In the genomic region with DNA sequence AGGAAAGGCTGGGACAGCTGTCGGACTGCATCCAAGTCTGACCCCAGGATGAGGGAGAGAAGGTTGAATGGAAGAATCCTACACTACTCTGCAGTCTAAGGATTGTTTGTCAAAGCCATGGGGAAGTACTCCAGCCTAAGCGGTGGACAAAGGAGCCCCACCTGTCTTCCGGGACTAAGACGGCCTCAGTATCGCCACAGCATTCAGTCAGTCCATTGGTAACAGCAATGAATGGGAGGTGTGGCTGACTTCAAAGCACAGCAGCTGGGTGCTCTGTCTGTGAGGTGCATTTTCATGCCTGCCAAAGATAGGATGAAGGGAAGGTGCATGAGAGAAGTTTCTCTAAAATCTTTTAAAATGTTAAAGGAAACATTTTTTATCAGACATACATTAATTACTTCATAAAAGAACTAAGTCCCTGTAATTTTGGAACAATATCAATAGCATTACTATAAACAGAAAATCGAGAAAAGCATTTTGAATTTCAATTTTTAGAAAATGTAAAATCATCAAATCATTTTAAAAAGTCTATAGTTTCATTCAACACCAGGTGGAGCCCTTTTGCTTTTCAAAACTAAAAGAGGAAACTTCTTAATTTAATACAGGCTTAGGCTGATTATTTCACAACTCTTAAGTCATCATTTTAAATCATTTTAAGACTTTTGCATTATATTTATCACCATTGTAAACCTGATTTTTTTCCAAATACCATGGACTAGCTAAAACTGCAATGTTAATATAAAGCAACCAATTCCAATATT, we compare ENCODE assay signal across 9 cellular contexts. TPM values are rescaled to one million over a fixed set of nuclear protein-coding genes. Genes with fewer than 3 reads are reported as not detected.
A peak's percentile ranks its signal among the peaks of the same experiment; 100 is the strongest.
DNase-seq lines count a peak whose midpoint lies in the region; TF ChIP-seq lines count a peak whose summit lies in the region.
"Had no signal": no experiment of that assay in that cellular context is flagged by ENCODE, and none has a peak within 500 bp of the region (broad histone marks: within the 10 kb centered on the region; RNA-seq: fewer than 3 reads in every experiment).

No MANE protein-coding gene starts in this region.

- H3K9me3 Mint-ChIP-seq in activated CD4-positive, alpha-beta memory T cell treated with anti-CD3 and anti-CD28 coated beads for 36 hours = no peaks in the 10 kb centered on the region
- no peaks in the 10 kb centered on the region for H3K9me3 Mint-ChIP-seq in activated T-cell treated with anti-CD3 and anti-CD28 coated beads, Interleukin-2, amount 50 U/mL, for 24 hours
- H3K9me3 Mint-ChIP-seq: dendritic cell treated with granulocyte-macrophage colony-stimulating factor and Interleukin-4, amounts not matched to agents 40 ng/mL and 50 ng/mL, for 4 days had no signal

- POLR2A ChIA-PET in activated CD4-positive, alpha-beta memory T cell treated with anti-CD3 and anti-CD28 coated beads for 36 hours (lab: Charles Lee) = no interaction called here

- no peaks in the 10 kb centered on the region for H3K36me3 ChIP-seq in HUES64 (ENCODE audit: insufficient read depth, low read length)

- H3K27me3 ChIP-seq in HUES64 (ENCODE audit: insufficient read depth, low read length) = no peaks in the 10 kb centered on the region

- DNase-seq in AG08396 (ENCODE audit: low spot score) = peak; percentile 25
- peak; percentile 31 for DNase-seq in RPMI8226
- peak; percentile 68 for DNase-seq in fibroblast of pulmonary artery (ENCODE audit: low read depth)
- DNase-seq in retinal pigment epithelial cell (ENCODE audit: low read depth) = no peak
- no peak for DNase-seq in cortex of kidney (lab: John Stamatoyannopoulos, UW)
- DNase-seq in activated CD4-positive, alpha-beta memory T cell treated with anti-CD3 and anti-CD28 coated beads for 36 hours = no peak
- no peak for DNase-seq in activated T-cell treated with anti-CD3 and anti-CD28 coated beads, Interleukin-2, amount 50 U/mL, for 24 hours

- no peaks in the 10 kb centered on the region for H3K36me3 Mint-ChIP-seq in activated CD4-positive, alpha-beta memory T cell treated with anti-CD3 and anti-CD28 coated beads for 36 hours
- no peaks in the 10 kb centered on the region for H3K36me3 Mint-ChIP-seq in activated T-cell treated with anti-CD3 and anti-CD28 coated beads, Interleukin-2, amount 50 U/mL, for 24 hours (ENCODE audit: low read depth)

- H3K4me3 Mint-ChIP-seq in activated CD4-positive, alpha-beta memory T cell treated with anti-CD3 and anti-CD28 coated beads for 36 hours = no peak overlapping the region
- no peak overlapping the region for H3K4me3 Mint-ChIP-seq in activated T-cell treated with anti-CD3 and anti-CD28 coated beads, Interleukin-2, amount 50 U/mL, for 24 hours
- H3K4me3 Mint-ChIP-seq: dendritic cell treated with granulocyte-macrophage colony-stimulating factor and Interleukin-4, amounts not matched to agents 40 ng/mL and 50 ng/mL, for 4 days had no signal

- no peak overlapping the region for H3K9ac ChIP-seq in HUES64 (ENCODE audit: low read depth, low read length)

- H3K4me1 Mint-ChIP-seq in activated CD4-positive, alpha-beta memory T cell treated with anti-CD3 and anti-CD28 coated beads for 36 hours (ENCODE audit: low read depth) = no peaks in the 10 kb centered on the region
- no peaks in the 10 kb centered on the region for H3K4me1 Mint-ChIP-seq in activated T-cell treated with anti-CD3 and anti-CD28 coated beads, Interleukin-2, amount 50 U/mL, for 24 hours (ENCODE audit: low read depth)

- H3K9me3 ChIP-seq in HUES64 (ENCODE audit: insufficient read depth, low read depth, low read length) = no peaks in the 10 kb centered on the region

- CTCF ChIA-PET in activated CD4-positive, alpha-beta memory T cell treated with anti-CD3 and anti-CD28 coated beads for 36 hours (lab: Charles Lee) = interaction anchor here (0.7 to 1.4 kb wide), 4 partner anchors 124 to 233 kb away, joined by 3 to 5 read pairs (median 4); no protein-coding TSS in a partner anchor

- H3K27ac ChIP-seq in HUES64 (ENCODE audit: low read depth, low read length) = no peak overlapping the region

- peaks cover 17% of the 10 kb centered on the region for H3K4me1 ChIP-seq in HUES64 (ENCODE audit: insufficient read depth, low read length)

- no peaks in the 10 kb centered on the region for H3K27me3 Mint-ChIP-seq in activated CD4-positive, alpha-beta memory T cell treated with anti-CD3 and anti-CD28 coated beads for 36 hours
- H3K27me3 Mint-ChIP-seq in activated T-cell treated with anti-CD3 and anti-CD28 coated beads, Interleukin-2, amount 50 U/mL, for 24 hours = peaks cover 12% of the 10 kb centered on the region

- H3K4me3 ChIP-seq in HUES64 (ENCODE audit: low read length) (peak overlapping the region; percentile 12), fibroblast of pulmonary artery (replicated peaks; ENCODE audit: low read depth, low read length) (no peak overlapping the region), retinal pigment epithelial cell (ENCODE audit: low read length) (no peak overlapping the region)

- TF ChIP-seq CTCF in fibroblast of pulmonary artery (IDR thresholded peaks at IDR 0.05; ENCODE audit: low read length, missing control alignments) (peak; percentile 40), retinal pigment epithelial cell (conservative IDR thresholded peaks at IDR 0.05; ENCODE audit: low read depth, low read length) (peak; percentile 44)

- no peak overlapping the region for H3K27ac Mint-ChIP-seq in activated CD4-positive, alpha-beta memory T cell treated with anti-CD3 and anti-CD28 coated beads for 36 hours
- H3K27ac Mint-ChIP-seq in activated T-cell treated with anti-CD3 and anti-CD28 coated beads, Interleukin-2, amount 50 U/mL, for 24 hours = no peak overlapping the region
- H3K27ac Mint-ChIP-seq: dendritic cell treated with granulocyte-macrophage colony-stimulating factor and Interleukin-4, amounts not matched to agents 40 ng/mL and 50 ng/mL, for 4 days had no signal

- 6% methylated on average over 6 of the region's 6 CpGs for WGBS in HUES64

- intact Hi-C loops in activated CD4-positive, alpha-beta memory T cell treated with anti-CD3 and anti-CD28 coated beads for 36 hours (cut with micrococcal nuclease) = loop anchor here (1.0 to 2.0 kb wide), 3 partner anchors 127 to 446 kb away; no protein-coding TSS in a partner anchor

RNA-seq across cellular contexts. Expression of gene INTU, which starts 27.6 kb away (rescaled TPM):
- 5.2 TPM for polyA plus RNA-seq in HUES64 (2013, experiment 1 of 2)
- polyA plus RNA-seq in HUES64 (2013, experiment 2 of 2) = 7.7 TPM
- under 1 TPM; 0.19 to 0.48 TPM for total RNA-seq in activated CD4-positive, alpha-beta memory T cell treated with anti-CD3 and anti-CD28 coated beads for 36 hours

Comparison
In these comparisons a context has a peak if more than half of its experiments do, and no peak if none do; other contexts are left out.
1. DNase-seq: peak in AG08396 (single experiment), RPMI8226 (single experiment) and fibroblast of pulmonary artery (single experiment); none in retinal pigment epithelial cell (single experiment), cortex of kidney (single experiment), activated CD4-positive, alpha-beta memory T cell treated with anti-CD3 and anti-CD28 coated beads for 36 hours (single experiment) and activated T-cell treated with anti-CD3 and anti-CD28 coated beads, Interleukin-2, amount 50 U/mL, for 24 hours (single experiment).